In genomic region chrX:47061238-47061919, GRCh38 we compare ENCODE assay signal across 25 cellular contexts. TPM values are rescaled to one million over a fixed set of nuclear protein-coding genes. Genes with fewer than 3 reads are reported as not detected.
DNase-seq lines count a peak whose midpoint lies in the region; ATAC-seq, FAIRE-seq and TF ChIP-seq lines count a peak whose summit lies in the region.
"Had no signal": no experiment of that assay in that cellular context is flagged by ENCODE, and none has a peak within 500 bp of the region (broad histone marks: within the 10 kb centered on the region; RNA-seq: fewer than 3 reads in every experiment).

No MANE protein-coding gene starts in this region.

- no peaks in the 10 kb centered on the region for H3K27me3 Mint-ChIP-seq in memory B cell
- no peaks in the 10 kb centered on the region for H3K27me3 Mint-ChIP-seq in effector memory CD8-positive, alpha-beta T cell
- H3K27me3 Mint-ChIP-seq: CD4-positive, alpha-beta T cell had no signal

- TF ChIP-seq CTCF in hepatocyte (IDR thresholded peaks at IDR 0.05; ENCODE audit: poor library complexity) (no peak), HepG2 (CRISPR knock-in tag; IDR thresholded peaks at IDR 0.05) (no peak), PC-3 (conservative IDR thresholded peaks at IDR 0.05; ENCODE audit: low read depth, low read length) (no peak)

- no peaks in the 10 kb centered on the region for H3K4me1 Mint-ChIP-seq in memory B cell
- no peaks in the 10 kb centered on the region for H3K4me1 Mint-ChIP-seq in effector memory CD8-positive, alpha-beta T cell (ENCODE audit: low read depth in 2 of 2)
- H3K4me1 Mint-ChIP-seq: CD8-positive, alpha-beta memory T cell had no signal

- no peak overlapping the region for H3K4ac ChIP-seq in trophoblast cell (ENCODE audit: low read depth, low read length)

- H3K79me1 ChIP-seq in trophoblast cell (ENCODE audit: low read length) = no peaks in the 10 kb centered on the region

- no peak overlapping the region for H2AFZ ChIP-seq in hepatocyte
- no peak overlapping the region for H2AFZ ChIP-seq in HepG2 (ENCODE audit: low read length)
- no peak overlapping the region for H2AFZ ChIP-seq in trophoblast cell (ENCODE audit: insufficient read depth, low read length, poor library complexity)
- no peak overlapping the region for H2AFZ ChIP-seq in PC-3 (ENCODE audit: low read length)

- H4K12ac ChIP-seq in trophoblast cell (ENCODE audit: low read depth, low read length) = no peak overlapping the region

- H4K91ac ChIP-seq in trophoblast cell (ENCODE audit: low read depth, low read length) = no peak overlapping the region

- H3K4me2 ChIP-seq in hepatocyte (peak overlapping the region; percentile 31), HepG2 (ENCODE audit: low read depth, low read length) (peak overlapping the region; percentile 18; the same call in 1 of the 2 replicates), trophoblast cell (ENCODE audit: low read length) (no peak overlapping the region), PC-3 (ENCODE audit: low read length) (no peak overlapping the region)
- H3K4me2 ChIP-seq: A549; BLaER1 treated with 17β-estradiol and CSF1 and Interleukin-3, amounts not matched to agents 10 nM and 100 nM had no signal

- WGBS in hepatocyte (ENCODE audit: low lambda C conversion rate, missing lambda C conversion rate) = 45% methylated on average over 2 of the region's 2 CpGs
- WGBS in HepG2 (ENCODE audit: low lambda C conversion rate) = 7% methylated on average over 2 of the region's 2 CpGs
- WGBS in trophoblast cell (ENCODE audit: extremely low coverage, insufficient coverage, insufficient read length) = no CpG with 5 or more reads among the region's 2 CpGs

- H3K27me3 ChIP-seq in hepatocyte (no peaks in the 10 kb centered on the region), HepG2 (ENCODE audit: control insufficient read depth in 1 of 2, insufficient read depth in 2 of 2, low read length in 2 of 2) (no peaks in the 10 kb centered on the region), trophoblast cell (ENCODE audit: insufficient read depth, low read length) (no peaks in the 10 kb centered on the region), PC-3 (ENCODE audit: low read length) (no peaks in the 10 kb centered on the region)
- H3K27me3 ChIP-seq: BE2C had no signal

- TF ChIP-seq RAD21 in HepG2 (CRISPR knock-in tag; IDR thresholded peaks at IDR 0.05) = no peak

- H2BK12ac ChIP-seq in trophoblast cell (ENCODE audit: low read length) = no peak overlapping the region

- H3K9me2 ChIP-seq in hepatocyte (replicated peaks; ENCODE audit: insufficient read depth) (no peaks in the 10 kb centered on the region), PC-3 (replicated peaks; ENCODE audit: low read length) (no peaks in the 10 kb centered on the region)

- no peak overlapping the region for H3K4me3 ChIP-seq in hepatocyte
- no peak overlapping the region for H3K4me3 ChIP-seq in HepG2 (replicated peaks in 1 of 3; ENCODE audit: insufficient read depth in 1 of 3, low read depth in 2 of 3, low read length in 3 of 3)
- no peak overlapping the region for H3K4me3 ChIP-seq in trophoblast cell (ENCODE audit: low read depth, low read length)
- H3K4me3 ChIP-seq in PC-3 (ENCODE audit: low read length) = no peak overlapping the region
- H3K4me3 ChIP-seq: A549; BLaER1 treated with 17β-estradiol and CSF1 and Interleukin-3, amounts not matched to agents 10 nM and 100 nM; HAP-1 had no signal

- H3K36me3 ChIP-seq in hepatocyte (replicated peaks; ENCODE audit: insufficient read depth, low read depth) = no peaks in the 10 kb centered on the region
- H3K36me3 ChIP-seq in HepG2 (replicated peaks in 1 of 2; ENCODE audit: control insufficient read depth in 1 of 2, insufficient read depth in 2 of 2, low read length in 2 of 2) = peaks cover 0 to 4% of the 10 kb centered on the region in 2 experiments; a peak in 1 of 5 replicates
- peaks cover 16 to 17% of the 10 kb centered on the region in 2 experiments for H3K36me3 ChIP-seq in trophoblast cell (ENCODE audit: control insufficient read depth in 1 of 2, insufficient read depth in 2 of 2, low read length in 2 of 2)
- no peaks in the 10 kb centered on the region for H3K36me3 ChIP-seq in PC-3 (ENCODE audit: low read depth, low read length)
- H3K36me3 ChIP-seq: BE2C, HAP-1 had no signal

- peaks cover 13% of the 10 kb centered on the region for H3K4me1 ChIP-seq in hepatocyte (ENCODE audit: insufficient read depth)
- peaks cover 76% of the 10 kb centered on the region for H3K4me1 ChIP-seq in HepG2 (ENCODE audit: insufficient read depth, low read length)
- peaks cover 0 to 2% of the 10 kb centered on the region in 2 experiments for H3K4me1 ChIP-seq in trophoblast cell (ENCODE audit: control insufficient read depth in 1 of 2, insufficient read depth in 2 of 2, low read length in 2 of 2)
- H3K4me1 ChIP-seq in PC-3 (ENCODE audit: insufficient read depth, low read length) = no peaks in the 10 kb centered on the region
- H3K4me1 ChIP-seq: A549; BE2C; BLaER1 treated with 17β-estradiol and CSF1 and Interleukin-3, amounts not matched to agents 10 nM and 100 nM; HAP-1 had no signal

- no peak overlapping the region for H2AK5ac ChIP-seq in trophoblast cell (ENCODE audit: low read length)

- H3K27ac ChIP-seq in hepatocyte = peak overlapping the region; percentile 49
- peak overlapping the region; percentile 35 for H3K27ac ChIP-seq in HepG2 (ENCODE audit: extremely low read length, insufficient read depth, low read length)
- H3K27ac ChIP-seq in trophoblast cell (ENCODE audit: low read depth, low read length) = no peak overlapping the region
- no peak overlapping the region for H3K27ac ChIP-seq in PC-3 (ENCODE audit: low read length)
- H3K27ac ChIP-seq: A549; BLaER1 treated with 17β-estradiol and CSF1 and Interleukin-3, amounts not matched to agents 10 nM and 100 nM had no signal

- H3K79me2 ChIP-seq in hepatocyte (no peaks in the 10 kb centered on the region), HepG2 (ENCODE audit: insufficient read depth, low read length) (no peaks in the 10 kb centered on the region), trophoblast cell (ENCODE audit: control insufficient read depth, insufficient read depth, low read length, poor library complexity) (no peaks in the 10 kb centered on the region), PC-3 (ENCODE audit: low read length) (no peaks in the 10 kb centered on the region)

- H3K36me3 Mint-ChIP-seq in memory B cell = peaks cover 11% of the 10 kb centered on the region
- H3K36me3 Mint-ChIP-seq in effector memory CD8-positive, alpha-beta T cell (ENCODE audit: insufficient read depth) = no peaks in the 10 kb centered on the region
- H3K36me3 Mint-ChIP-seq: CD14-positive monocyte; CD8-positive, alpha-beta memory T cell had no signal

- intact Hi-C loops in HepG2 (cut with micrococcal nuclease; ENCODE audit: unreplicated experiment) (no loop called here), PC-3 (cut with micrococcal nuclease) (no loop called here)

- H2BK5ac ChIP-seq in trophoblast cell (ENCODE audit: low read depth, low read length, poor library complexity) = no peak overlapping the region

- H3K9ac ChIP-seq in HepG2 (ENCODE audit: insufficient read depth, low read depth, low read length) = no peak overlapping the region
- H3K9ac ChIP-seq in trophoblast cell (ENCODE audit: low read length) = no peak overlapping the region
- no peak overlapping the region for H3K9ac ChIP-seq in PC-3 (ENCODE audit: low read length)
- H3K9ac ChIP-seq: BLaER1 treated with 17β-estradiol and CSF1 and Interleukin-3, amounts not matched to agents 10 nM and 100 nM had no signal

- no peak overlapping the region for H3K18ac ChIP-seq in trophoblast cell (ENCODE audit: low read length)

- H4K8ac ChIP-seq in trophoblast cell (ENCODE audit: low read depth, low read length) = no peak overlapping the region

- H3K9me3 ChIP-seq in hepatocyte (ENCODE audit: low read depth) (no peaks in the 10 kb centered on the region), HepG2 (ENCODE audit: low read length) (no peaks in the 10 kb centered on the region), trophoblast cell (ENCODE audit: insufficient read depth, low read depth, low read length) (no peaks in the 10 kb centered on the region), PC-3 (ENCODE audit: low read length) (no peaks in the 10 kb centered on the region)
- H3K9me3 ChIP-seq: A549; BE2C; BLaER1 treated with 17β-estradiol and CSF1 and Interleukin-3, amounts not matched to agents 10 nM and 100 nM; HAP-1 had no signal

- no peak for ATAC-seq in HepG2
- ATAC-seq in memory B cell (ENCODE audit: low read depth) = no peak
- no peak for ATAC-seq in GM18868 (IDR thresholded peaks at IDR 0.05; ENCODE audit: unreplicated experiment)
- ATAC-seq in effector memory CD8-positive, alpha-beta T cell (replicated peaks) = no peak
- ATAC-seq in PC-3 = no peak
- ATAC-seq: A549 had no signal

- no TSS peak for BruUV-seq in HepG2 (replicated peaks; lab: Mats Ljungman, UMichigan)
- no TSS peak for BruUV-seq in PC-3 (replicated peaks; lab: Mats Ljungman, UMichigan)

- DNase-seq in GM19239 (ENCODE audit: insufficient read length, low spot score) = no peak
- DNase-seq in hepatocyte (ENCODE audit: low spot score) = no peak
- DNase-seq in HepG2 (ENCODE audit: low spot score) = no peak
- DNase-seq in memory B cell (ENCODE audit: low spot score in 2 of 2) = no peak
- no peak for DNase-seq in trophoblast cell
- no peak for DNase-seq in effector memory CD8-positive, alpha-beta T cell
- no peak for DNase-seq in PC-3
- DNase-seq: 8988T; ACHN; AML-193; BE2C; Calu3; CD4-positive, alpha-beta T cell; CD8-positive, alpha-beta memory T cell; DMS79 treated with DMSO at 0.1 percent for 48 hours; GOT3 had no signal

- peak overlapping the region; percentile 14 for H3K27ac Mint-ChIP-seq in memory B cell
- no peak overlapping the region for H3K27ac Mint-ChIP-seq in effector memory CD8-positive, alpha-beta T cell
- H3K27ac Mint-ChIP-seq: CD14-positive monocyte; CD4-positive, alpha-beta T cell; CD8-positive, alpha-beta memory T cell had no signal

- H2BK120ac ChIP-seq in trophoblast cell (ENCODE audit: insufficient read depth, low read length, poor library complexity) = no peak overlapping the region

- POLR2A ChIA-PET in HepG2 (lab: Yijun Ruan, JAX) = interaction anchor here (1.1 to 1.8 kb wide), 2 partner anchors 17 to 19 kb away, joined by 4 to 5 read pairs; partner anchors contain the start of gene RGN
- POLR2A ChIA-PET in PC-3 (lab: Charles Lee; ENCODE audit: unreplicated experiment) = interaction anchor here (0.7 kb wide), 1 partner anchor 221 kb away, joined by 3 read pairs; no protein-coding TSS in a partner anchor

- no peak overlapping the region for H3K4me3 Mint-ChIP-seq in memory B cell
- no peak overlapping the region for H3K4me3 Mint-ChIP-seq in effector memory CD8-positive, alpha-beta T cell
- H3K4me3 Mint-ChIP-seq: CD14-positive monocyte; CD4-positive, alpha-beta T cell; CD8-positive, alpha-beta memory T cell had no signal

- peak; percentile 63 for FAIRE-seq in GM19239 (lab: Jason Lieb, UNC)
- no peak for FAIRE-seq in HepG2 (lab: Jason Lieb, UNC)
- FAIRE-seq: GM12892, H54 had no signal

- no peak for TF ChIP-seq POLR2A in HepG2 (IDR thresholded peaks at IDR 0.05; ENCODE audit: insufficient read depth in 1 of 2, low read depth in 2 of 2, low read length in 2 of 2)

- H3K14ac ChIP-seq in trophoblast cell (ENCODE audit: low read length) = no peak overlapping the region

- CTCF ChIA-PET in HepG2 (lab: Yijun Ruan, JAX; ENCODE audit: low intra/inter-chr PET ratio, low total read pairs) (no interaction called here), PC-3 (lab: Charles Lee) (no interaction called here)

- no peak overlapping the region for H3K23ac ChIP-seq in trophoblast cell (ENCODE audit: low read length)

- no peaks in the 10 kb centered on the region for H4K20me1 ChIP-seq in hepatocyte (ENCODE audit: insufficient read depth, poor library complexity, severe bottlenecking)
- H4K20me1 ChIP-seq in HepG2 (ENCODE audit: insufficient read depth, low read length) = no peaks in the 10 kb centered on the region
- H4K20me1 ChIP-seq in PC-3 (ENCODE audit: low read length) = no peaks in the 10 kb centered on the region
- H4K20me1 ChIP-seq: BLaER1 treated with 17β-estradiol and CSF1 and Interleukin-3, amounts not matched to agents 10 nM and 100 nM had no signal

- no peaks in the 10 kb centered on the region for H3F3A ChIP-seq in PC-3 (ENCODE audit: low read length, unreplicated experiment)

- H3K9me3 Mint-ChIP-seq in memory B cell = no peaks in the 10 kb centered on the region
- no peaks in the 10 kb centered on the region for H3K9me3 Mint-ChIP-seq in effector memory CD8-positive, alpha-beta T cell
- H3K9me3 Mint-ChIP-seq: CD14-positive monocyte; CD4-positive, alpha-beta T cell; CD8-positive, alpha-beta memory T cell had no signal

- in situ Hi-C loops in HepG2 (cut with HindIII; ENCODE audit: extremely low pct_ligation_motif_present, low pct_unique_long_range_greater_than_20kb) = no loop called here

- no peak for TF ChIP-seq EP300 in HepG2 (IDR thresholded peaks at IDR 0.05; ENCODE audit: low read depth in 2 of 2, low read length in 2 of 2)
- no peak for TF ChIP-seq EP300 in HepG2 (CRISPR knock-in tag; IDR thresholded peaks at IDR 0.05; ENCODE audit: borderline replicate concordance)

RNA-seq across cellular contexts. Expression of gene RGN, which starts 16.9 kb away (rescaled TPM):
- total RNA-seq in hepatocyte = 105 and 108 TPM in 2 replicates
- 82.7 and 111 TPM in 2 replicates for polyA plus RNA-seq in hepatocyte
- total RNA-seq in HepG2 (2016; rRNA removed; fragmentation: Illumina TruSeq; extraction: Trizol) = 74.4 and 76.6 TPM in 2 replicates
- 27.5 and 29.9 TPM in 2 replicates for total RNA-seq in HepG2 (2016; cell fraction: cytosol; rRNA removed; fragmentation: Illumina TruSeq; extraction: Trizol; ENCODE audit: low read depth)
- total RNA-seq in HepG2 (2016; cell fraction: insoluble cytoplasmic fraction; rRNA removed; fragmentation: Illumina TruSeq; extraction: Trizol) = 75.2 and 81.2 TPM in 2 replicates
- total RNA-seq in HepG2 (2016; cell fraction: membrane; rRNA removed; fragmentation: Illumina TruSeq; extraction: Trizol) = 43.9 and 52.1 TPM in 2 replicates
- total RNA-seq in HepG2 (2016; cell fraction: nucleus; rRNA removed; fragmentation: Illumina TruSeq; extraction: Trizol) = 32.9 and 41.3 TPM in 2 replicates
- polyA plus RNA-seq in HepG2 (2011; rRNA removed) = 19.6 and 22.5 TPM in 2 replicates
- polyA plus RNA-seq in HepG2 (2011; cell fraction: cytosol; rRNA removed) = 15.8 and 21.6 TPM in 2 replicates
- polyA plus RNA-seq in HepG2 (2011; cell fraction: nucleus; rRNA removed) = 10.3 and 12.8 TPM in 2 replicates
- 49.9 and 66.2 TPM in 2 replicates for polyA plus RNA-seq in HepG2 (2012)
- polyA plus RNA-seq in HepG2 (2016; cell fraction: cytosol; fragmentation: Illumina TruSeq; extraction: Trizol; ENCODE audit: low read depth) = 23.1 and 30.2 TPM in 2 replicates
- 66.9 and 75.7 TPM in 2 replicates for polyA plus RNA-seq in HepG2 (2016; cell fraction: insoluble cytoplasmic fraction; fragmentation: Illumina TruSeq; extraction: Trizol; ENCODE audit: low read depth)
- polyA plus RNA-seq in HepG2 (2016; cell fraction: membrane; fragmentation: Illumina TruSeq; extraction: Trizol; ENCODE audit: low read depth) = 30.1 and 37.0 TPM in 2 replicates
- 47.7 and 61.6 TPM in 2 replicates for polyA plus RNA-seq in HepG2 (2016; cell fraction: nucleus; fragmentation: Illumina TruSeq; extraction: Trizol; ENCODE audit: insufficient read depth, low read depth)
- 0.23 and 11.7 TPM in 2 replicates for polyA minus RNA-seq in HepG2 (2011; rRNA and poly(A)+ RNA removed; ENCODE audit: low replicate concordance)
- 10.6 and 12.0 TPM in 2 replicates for polyA minus RNA-seq in HepG2 (2011; cell fraction: cytosol; rRNA and poly(A)+ RNA removed)
- 17.1 and 24.1 TPM in 2 replicates for polyA minus RNA-seq in HepG2 (2011; cell fraction: nucleus; rRNA and poly(A)+ RNA removed)
- polyA plus RNA-seq in trophoblast cell (2013) = 0.11 and 0.21 TPM in 2 replicates
- total RNA-seq in PC-3 (2014; rRNA removed) = not detected in 2 replicates
- total RNA-seq: Calu3; CD4-positive, alpha-beta T cell; CD8-positive, alpha-beta memory T cell; Daoy; G401 had no signal
- polyA plus RNA-seq: CD14-positive monocyte; CD8-positive, alpha-beta memory T cell had no signal

Comparison
In these comparisons a context has a peak if more than half of its experiments do, and no peak if none do; other contexts are left out.
1. H3K27ac ChIP-seq: peak in hepatocyte (single experiment) and HepG2 (single experiment); none in trophoblast cell (single experiment) and PC-3 (single experiment).
2. H3K4me2 ChIP-seq: peak in hepatocyte (single experiment) and HepG2 (single experiment); none in trophoblast cell (single experiment) and PC-3 (single experiment).
3. RNA of gene RGN, which starts 16.9 kb away (total RNA-seq): 105 to 108 TPM in hepatocyte and 27.5 to 81.2 TPM in HepG2; not detected in PC-3; every median in the first group is over 10 times any median in the second.